Comparison of ENCODE assay signal across 13 cellular contexts in the genomic region with DNA sequence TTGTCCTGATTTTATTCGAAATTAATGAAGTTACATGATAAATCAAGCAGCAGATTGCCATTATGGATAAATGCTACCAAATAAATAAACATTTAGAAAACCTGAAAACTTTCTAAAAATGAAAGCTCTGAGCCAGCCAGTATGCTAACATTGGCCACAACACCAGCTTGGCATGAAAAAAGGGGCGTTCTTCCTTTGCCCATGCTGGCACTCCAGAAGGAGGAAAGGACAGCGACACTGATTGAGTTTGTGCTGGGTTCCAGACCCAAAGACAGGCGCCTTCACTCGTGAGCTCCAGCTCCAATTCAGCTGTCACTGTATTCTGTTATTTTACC. TPM values are rescaled to one million over a fixed set of nuclear protein-coding genes. Genes with fewer than 3 reads are reported as not detected.
DNase-seq lines count a peak whose midpoint lies in the region; ATAC-seq and TF ChIP-seq lines count a peak whose summit lies in the region.
"Had no signal": no experiment of that assay in that cellular context is flagged by ENCODE, and none has a peak within 500 bp of the region (broad histone marks: within the 10 kb centered on the region; RNA-seq: fewer than 3 reads in every experiment).

No MANE protein-coding gene starts in this region.

- CTCF ChIA-PET in activated CD8-positive, alpha-beta T cell treated with anti-CD3 and anti-CD28 coated beads, Interleukin-2, amount 10 ng/mL, durations not matched to agents 7 days and 5 days (lab: Charles Lee): interaction anchor here (0.6 to 3.3 kb wide), 8 partner anchors 9 to 143 kb away, joined by 3 to 17 read pairs (median 3); no protein-coding TSS in a partner anchor

- no peak for DNase-seq in activated T-cell treated with anti-CD3 and anti-CD28 coated beads, Interleukin-2, amount 50 U/mL, for 72 hours
- DNase-seq in activated T-cell treated with anti-CD3 and anti-CD28 coated beads for 4 hours (no peak), memory B cell (ENCODE audit: low spot score in 2 of 2) (no peak), upper lobe of left lung (no peak), NCI-H526 (lab: John Stamatoyannopoulos, UW) (no peak)
- DNase-seq in activated CD8-positive, alpha-beta T cell treated with anti-CD3 and anti-CD28 coated beads, Interleukin-2, amount 10 ng/mL, durations not matched to agents 7 days and 5 days: no peak
- DNase-seq: cerebellar nuclear complex; NCI-H345; stimulated activated CD4-positive, alpha-beta T cell treated with anti-CD3 and anti-CD28 coated beads, Interleukin-1b, Interleukin-23, amount 100 ng/mL, for 48 hours had no signal

- peaks cover 72% of the 10 kb centered on the region for H3K4me1 Mint-ChIP-seq in activated T-cell treated with anti-CD3 and anti-CD28 coated beads, Interleukin-2, amount 50 U/mL, for 72 hours (ENCODE audit: low read depth)
- peaks cover 60% of the 10 kb centered on the region for H3K4me1 Mint-ChIP-seq in activated CD8-positive, alpha-beta T cell treated with anti-CD3 and anti-CD28 coated beads, Interleukin-2, amount 10 ng/mL, durations not matched to agents 7 days and 5 days (ENCODE audit: low read depth)
- H3K4me1 Mint-ChIP-seq in memory B cell: peaks cover 51% of the 10 kb centered on the region

- H3K36me3 ChIP-seq in upper lobe of left lung: no peaks in the 10 kb centered on the region

- peak overlapping the region; percentile 60 to 89 (median 68) for H3K27ac ChIP-seq in upper lobe of left lung
- H3K27ac ChIP-seq: KMS-11, SJSA1 had no signal

- H3K4me3 ChIP-seq in upper lobe of left lung: no peak overlapping the region

- no peaks in the 10 kb centered on the region for H3K9me3 Mint-ChIP-seq in activated T-cell treated with anti-CD3 and anti-CD28 coated beads, Interleukin-2, amount 50 U/mL, for 72 hours
- no peaks in the 10 kb centered on the region for H3K9me3 Mint-ChIP-seq in activated CD8-positive, alpha-beta T cell treated with anti-CD3 and anti-CD28 coated beads, Interleukin-2, amount 10 ng/mL, durations not matched to agents 7 days and 5 days (ENCODE audit: insufficient read depth)
- no peaks in the 10 kb centered on the region for H3K9me3 Mint-ChIP-seq in memory B cell

- TF ChIP-seq CTCF in upper lobe of left lung (IDR thresholded peaks at IDR 0.05): no peak

- POLR2A ChIA-PET in activated CD8-positive, alpha-beta T cell treated with anti-CD3 and anti-CD28 coated beads, Interleukin-2, amount 10 ng/mL, durations not matched to agents 7 days and 5 days (lab: Charles Lee): no interaction called here

- no peaks in the 10 kb centered on the region for H3K27me3 ChIP-seq in upper lobe of left lung
- H3K27me3 ChIP-seq: SJSA1 had no signal

- ATAC-seq in activated T-cell treated with anti-CD3 and anti-CD28 coated beads, Interleukin-2, amount 50 U/mL, for 72 hours (replicated peaks in 1 of 2): no peak
- no peak for ATAC-seq in activated CD8-positive, alpha-beta T cell treated with anti-CD3 and anti-CD28 coated beads, Interleukin-2, amount 10 ng/mL, durations not matched to agents 7 days and 5 days
- no peak for ATAC-seq in memory B cell (ENCODE audit: low read depth)
- no peak for ATAC-seq in upper lobe of left lung (ENCODE audit: low FRiP score in 2 of 2)
- ATAC-seq in HG03039 (IDR thresholded peaks at IDR 0.05; ENCODE audit: unreplicated experiment): no peak
- no peak for ATAC-seq in GM21367 (IDR thresholded peaks at IDR 0.05; ENCODE audit: unreplicated experiment)

- peaks cover 2% of the 10 kb centered on the region in 2 donors for H3K36me3 Mint-ChIP-seq in activated T-cell treated with anti-CD3 and anti-CD28 coated beads, Interleukin-2, amount 50 U/mL, for 72 hours (ENCODE audit: insufficient read depth in 2 of 2)
- peaks cover 14% of the 10 kb centered on the region for H3K36me3 Mint-ChIP-seq in activated CD8-positive, alpha-beta T cell treated with anti-CD3 and anti-CD28 coated beads, Interleukin-2, amount 10 ng/mL, durations not matched to agents 7 days and 5 days (ENCODE audit: low read depth)
- H3K36me3 Mint-ChIP-seq in memory B cell: peaks cover 5% of the 10 kb centered on the region

- TF ChIP-seq EP300 in upper lobe of left lung (IDR thresholded peaks at IDR 0.05): no peak

- peak overlapping the region; percentile 73 to 95 for H3K4me3 Mint-ChIP-seq in activated T-cell treated with anti-CD3 and anti-CD28 coated beads, Interleukin-2, amount 50 U/mL, for 72 hours
- H3K4me3 Mint-ChIP-seq in activated CD8-positive, alpha-beta T cell treated with anti-CD3 and anti-CD28 coated beads, Interleukin-2, amount 10 ng/mL, durations not matched to agents 7 days and 5 days: peak overlapping the region; percentile 72
- peak overlapping the region; percentile 78 for H3K4me3 Mint-ChIP-seq in memory B cell

- no peaks in the 10 kb centered on the region for H3K27me3 Mint-ChIP-seq in activated T-cell treated with anti-CD3 and anti-CD28 coated beads, Interleukin-2, amount 50 U/mL, for 72 hours (ENCODE audit: low read depth)
- no peaks in the 10 kb centered on the region for H3K27me3 Mint-ChIP-seq in activated CD8-positive, alpha-beta T cell treated with anti-CD3 and anti-CD28 coated beads, Interleukin-2, amount 10 ng/mL, durations not matched to agents 7 days and 5 days (ENCODE audit: low read depth)
- no peaks in the 10 kb centered on the region for H3K27me3 Mint-ChIP-seq in memory B cell

- no peaks in the 10 kb centered on the region for H3K9me3 ChIP-seq in upper lobe of left lung
- H3K9me3 ChIP-seq: SJSA1 had no signal

- TF ChIP-seq POLR2A in upper lobe of left lung (IDR thresholded peaks at IDR 0.05): no peak

- H3K27ac Mint-ChIP-seq in activated T-cell treated with anti-CD3 and anti-CD28 coated beads, Interleukin-2, amount 50 U/mL, for 72 hours: peak overlapping the region; percentile 95
- peak overlapping the region; percentile 80 for H3K27ac Mint-ChIP-seq in activated CD8-positive, alpha-beta T cell treated with anti-CD3 and anti-CD28 coated beads, Interleukin-2, amount 10 ng/mL, durations not matched to agents 7 days and 5 days
- H3K27ac Mint-ChIP-seq in memory B cell: peak overlapping the region; percentile 91

- H3K4me1 ChIP-seq in upper lobe of left lung: peaks cover 56 to 77% (median 60%) of the 10 kb centered on the region in 4 donors

- WGBS in upper lobe of left lung, 2 donors: 52 to 61% methylated on average over 5 of the region's 5 CpGs

RNA-seq across cellular contexts. Expression of a gene that starts 5.1 kb away (rescaled TPM):
- 10 to 100 TPM; 34.4 to 40.8 TPM for total RNA-seq in activated T-cell treated with anti-CD3 and anti-CD28 coated beads, Interleukin-2, amount 50 U/mL, for 72 hours
- total RNA-seq in activated CD8-positive, alpha-beta T cell treated with anti-CD3 and anti-CD28 coated beads, Interleukin-2, amount 10 ng/mL, durations not matched to agents 7 days and 5 days: 10 to 100 TPM; 26.5 to 29.9 TPM
- total RNA-seq in upper lobe of left lung: 10 to 100 TPM; 39.7 to 87.0 (median 44.9) TPM

RNA-seq across cellular contexts. Expression of a gene that starts 57.4 kb away (rescaled TPM):
- 1 to 10 TPM; 1.3 TPM for total RNA-seq in activated T-cell treated with anti-CD3 and anti-CD28 coated beads, Interleukin-2, amount 50 U/mL, for 72 hours
- 1 to 10 TPM; 1.5 TPM for total RNA-seq in activated CD8-positive, alpha-beta T cell treated with anti-CD3 and anti-CD28 coated beads, Interleukin-2, amount 10 ng/mL, durations not matched to agents 7 days and 5 days
- 10 to 100 TPM in 2 of 6 donors, 1 to 10 TPM in 4; 1.2 to 62.9 (median 6.5) TPM for total RNA-seq in upper lobe of left lung
- total RNA-seq: SJSA1 had no signal
